Comparison of ENCODE assay signal across 8 cellular contexts in genomic region chr5:142014911-142015584, GRCh38. TPM values are rescaled to one million over a fixed set of nuclear protein-coding genes. Genes with fewer than 3 reads are reported as not detected.
DNase-seq lines count a peak whose midpoint lies in the region; ATAC-seq and TF ChIP-seq lines count a peak whose summit lies in the region.

No MANE protein-coding gene starts in this region.

- no peaks in the 10 kb centered on the region for H3K4me1 Mint-ChIP-seq in glutamatergic neuron (ENCODE audit: low read depth, unreplicated experiment)

- TF ChIP-seq CTCF in RWPE1 (conservative IDR thresholded peaks at IDR 0.05; ENCODE audit: low read depth) (peak; percentile 78), glutamatergic neuron (IDR thresholded peaks at IDR 0.05; ENCODE audit: partially characterized antibody, unreplicated experiment) (peak; percentile 72), sigmoid colon (IDR thresholded peaks at IDR 0.05) (peak in 3 of 4 experiments; percentile 11 to 53 (median 32))

- peaks cover 3% of the 10 kb centered on the region for H3K9me3 Mint-ChIP-seq in glutamatergic neuron (ENCODE audit: unreplicated experiment)

- CTCF ChIA-PET in RWPE1 (lab: Yijun Ruan, JAX): interaction anchor here (0.6 to 3.6 kb wide), 15 partner anchors 10 to 1774 kb away, joined by 3 to 18 read pairs (median 4); no protein-coding TSS in a partner anchor

- H3K36me3 Mint-ChIP-seq in glutamatergic neuron (ENCODE audit: unreplicated experiment): peaks cover 1% of the 10 kb centered on the region

- H3K27me3 ChIP-seq in sigmoid colon: no peaks in the 10 kb centered on the region

- peak overlapping the region; percentile 24 for H3K27ac Mint-ChIP-seq in glutamatergic neuron (ENCODE audit: unreplicated experiment)

- 63 to 66% methylated on average over 7 of the region's 7 CpGs for WGBS in sigmoid colon, 2 donors

- H3K27ac ChIP-seq in RWPE1: peak overlapping the region; percentile 60
- H3K27ac ChIP-seq in sigmoid colon: peak overlapping the region in 3 of 4 donors; percentile 19 to 62 (median 41)

- intact Hi-C loops in sigmoid colon (cut with DNase I): loop anchor here (5.0 to 10.0 kb wide), 2 partner anchors 127 to 340 kb away; no protein-coding TSS in a partner anchor

- peaks cover 0 to 6% (median 0%) of the 10 kb centered on the region in 4 donors for H3K36me3 ChIP-seq in sigmoid colon

- peaks cover 0 to 29% (median 18%) of the 10 kb centered on the region in 4 donors for H3K4me1 ChIP-seq in sigmoid colon

- peak overlapping the region; percentile 32 for H3K4me3 Mint-ChIP-seq in glutamatergic neuron (ENCODE audit: unreplicated experiment)

- DNase-seq in NK-92 treated with Interleukin-12 subunit alpha and Interleukin-12 subunit beta, amount 100 ng/mL, for 24 hours (lab: John Stamatoyannopoulos, UW): peak; percentile 22
- DNase-seq in NK-92 (lab: John Stamatoyannopoulos, UW; ENCODE audit: unreplicated experiment) (no peak), RWPE1 (ENCODE audit: low spot score) (peak; percentile 88), glutamatergic neuron (no peak), sigmoid colon (no peak), COLO668 (lab: John Stamatoyannopoulos, UW; ENCODE audit: unreplicated experiment) (no peak)
- peak; percentile 41 for DNase-seq in activated naive CD4-positive, alpha-beta T cell treated with anti-CD3 and anti-CD28 coated beads, Interleukin-2, amount 50 U/mL, for 16 hours

- no peaks in the 10 kb centered on the region for H3K9me3 ChIP-seq in sigmoid colon

- no peak for TF ChIP-seq POLR2A in sigmoid colon (IDR thresholded peaks at IDR 0.05)

- H3K4me3 ChIP-seq in sigmoid colon: no peak overlapping the region

- POLR2A ChIA-PET in RWPE1 (lab: Yijun Ruan, JAX; ENCODE audit: low non-redundant PET): no interaction called here

- no peak for TF ChIP-seq EP300 in sigmoid colon (IDR thresholded peaks at IDR 0.05)

- peak; percentile 23 for ATAC-seq in HG03558 (IDR thresholded peaks at IDR 0.05; ENCODE audit: extremely low read depth, unreplicated experiment)

- peaks cover 6% of the 10 kb centered on the region for H3K27me3 Mint-ChIP-seq in glutamatergic neuron (ENCODE audit: unreplicated experiment)

RNA-seq across cellular contexts. Expression of gene GNPDA1, which starts 2.2 kb away (rescaled TPM):
- total RNA-seq in glutamatergic neuron (ENCODE audit: unreplicated experiment): 20.2 TPM
- 10 to 100 TPM; 23.0 to 58.1 (median 27.7) TPM for total RNA-seq in sigmoid colon
- 10 to 100 TPM; 18.6 to 26.6 (median 19.3) TPM for polyA plus RNA-seq in sigmoid colon

RNA-seq across cellular contexts. Expression of gene RNF14, which starts 46.1 kb away (rescaled TPM):
- 60.8 TPM for total RNA-seq in glutamatergic neuron (ENCODE audit: unreplicated experiment)
- total RNA-seq in sigmoid colon: 10 to 100 TPM; 30.7 to 70.1 (median 53.5) TPM
- 10 to 100 TPM; 31.5 to 43.2 (median 42.6) TPM for polyA plus RNA-seq in sigmoid colon

RNA-seq across cellular contexts. Expression of gene PCDH12, which starts 57.0 kb away (rescaled TPM):
- total RNA-seq in glutamatergic neuron (ENCODE audit: unreplicated experiment) (1.7 TPM), sigmoid colon (1 to 10 TPM in 3 of 4 donors, under 1 TPM in 1; 0.55 to 6.2 (median 2.9) TPM)
- polyA plus RNA-seq in sigmoid colon: under 1 TPM; 0.23 to 0.69 (median 0.60) TPM

Comparison
In these comparisons a context has a peak if more than half of its experiments do, and no peak if none do; other contexts are left out.
1. DNase-seq: peak in NK-92 treated with Interleukin-12 subunit alpha and Interleukin-12 subunit beta, amount 100 ng/mL, for 24 hours (single experiment), RWPE1 (single experiment) and activated naive CD4-positive, alpha-beta T cell treated with anti-CD3 and anti-CD28 coated beads, Interleukin-2, amount 50 U/mL, for 16 hours (single experiment); none in NK-92 (single experiment), glutamatergic neuron (single experiment), sigmoid colon (single experiment) and COLO668 (single experiment).
2. Peak in every context shown above with its lines, with median percentiles within 50 percentile points of each other: CTCF ChIP-seq.